In the genomic region with DNA sequence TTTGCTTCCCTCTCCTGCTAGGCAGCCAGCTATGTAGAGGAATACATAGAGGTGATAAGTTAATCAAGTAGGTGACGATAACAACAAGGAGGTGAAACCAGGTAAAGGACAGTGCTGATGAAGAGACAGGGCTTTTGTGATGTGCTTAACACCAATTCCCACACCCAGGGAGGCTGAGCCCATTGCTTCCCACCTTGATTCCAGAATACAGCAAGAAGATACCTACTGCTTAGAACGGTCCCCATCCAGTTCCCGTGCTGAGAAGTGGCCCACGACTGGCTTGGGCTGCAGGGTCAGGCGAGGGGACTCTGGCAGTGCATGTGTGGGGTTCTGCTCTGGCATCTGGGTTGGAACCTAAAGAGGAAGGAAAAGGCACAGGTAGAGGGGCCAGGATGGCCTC, we compare ENCODE assay signal across 19 cellular contexts. TPM values are rescaled to one million over a fixed set of nuclear protein-coding genes. Genes with fewer than 3 reads are reported as not detected.
"Had no signal": no experiment of that assay in that cellular context is flagged by ENCODE, and none has a peak within 500 bp of the region (broad histone marks: within the 10 kb centered on the region; RNA-seq: fewer than 3 reads in every experiment).

No MANE protein-coding gene starts in this region.

- H3K36me3 ChIP-seq: colonic mucosa, gastrocnemius medialis, thyroid gland had no signal

- H3K4me1 ChIP-seq: body of pancreas, colonic mucosa, thyroid gland had no signal

- ATAC-seq: activated CD8-positive, alpha-beta T cell treated with anti-CD3 and anti-CD28 coated beads, Interleukin-2, amount 10 ng/mL, durations not matched to agents 7 days and 5 days; body of pancreas; gastrocnemius medialis; naive thymus-derived CD8-positive, alpha-beta T cell had no signal

- H3K27me3 ChIP-seq: body of pancreas, colonic mucosa, gastrocnemius medialis, thyroid gland had no signal

- H3K4me3 ChIP-seq: body of pancreas, colonic mucosa, gastrocnemius medialis, thyroid gland had no signal

- DNase-seq: activated CD4-positive, alpha-beta T cell treated with anti-CD3 and anti-CD28 coated beads, Interleukin-2, amount 10 ng/mL, durations not matched to agents 7 days and 5 days; activated CD4-positive, CD25-positive, alpha-beta regulatory T cell; activated CD8-positive, alpha-beta T cell treated with anti-CD3 and anti-CD28 coated beads, Interleukin-2, amount 10 ng/mL, durations not matched to agents 7 days and 5 days; activated T-cell treated with anti-CD3 and anti-CD28 coated beads, Interleukin-2, amount 50 U/mL, for 24 hours; body of pancreas; caudate nucleus; colonic mucosa; gastrocnemius medialis; kidney glomerular epithelial cell; stimulated activated CD4-positive, alpha-beta T cell treated with anti-CD3 and anti-CD28 coated beads, Interleukin-12 subunit alpha, Interleukin-12 subunit beta, amount 100 ng/mL, for 4 hours; stimulated activated CD4-positive, alpha-beta T cell treated with anti-CD3 and anti-CD28 coated beads, Interleukin-1b, Interleukin-23, amount 100 ng/mL, for 48 hours; stimulated activated CD8-positive, alpha-beta memory T cell treated with anti-CD3 and anti-CD28 coated beads, Interleukin-4, amount 100 ng/mL, for 48 hours; stimulated activated naive CD4-positive, alpha-beta T cell treated with Interleukin-2 at 50 U/mL for 16 hours; T-helper 1 cell; T-helper 9 cell; thyroid gland had no signal

- H3K9me3 ChIP-seq: body of pancreas, colonic mucosa, gastrocnemius medialis, thyroid gland had no signal

- H3K27ac ChIP-seq: body of pancreas, colonic mucosa, gastrocnemius medialis, thyroid gland had no signal

RNA-seq across cellular contexts. Expression of a gene that starts 16.1 kb away (rescaled TPM):
- total RNA-seq: activated CD4-positive, alpha-beta T cell treated with anti-CD3 and anti-CD28 coated beads, Interleukin-2, amount 10 ng/mL, durations not matched to agents 7 days and 5 days; activated CD8-positive, alpha-beta T cell treated with anti-CD3 and anti-CD28 coated beads, Interleukin-2, amount 10 ng/mL, durations not matched to agents 7 days and 5 days; gastrocnemius medialis; naive thymus-derived CD8-positive, alpha-beta T cell had no signal

RNA-seq across cellular contexts. Expression of a gene that starts 16.2 kb away (rescaled TPM):
- total RNA-seq: mesenteric fat pad; naive thymus-derived CD8-positive, alpha-beta T cell had no signal
- polyA plus RNA-seq: naive thymus-derived CD8-positive, alpha-beta T cell had no signal

RNA-seq across cellular contexts. Expression of a gene that starts 36.7 kb away (rescaled TPM):
- total RNA-seq: gastrocnemius medialis; mesenteric fat pad; naive thymus-derived CD8-positive, alpha-beta T cell; subcutaneous adipose tissue had no signal
- polyA plus RNA-seq: naive thymus-derived CD8-positive, alpha-beta T cell had no signal
